ENCODE assay signal across 26 cellular contexts in the genomic region with DNA sequence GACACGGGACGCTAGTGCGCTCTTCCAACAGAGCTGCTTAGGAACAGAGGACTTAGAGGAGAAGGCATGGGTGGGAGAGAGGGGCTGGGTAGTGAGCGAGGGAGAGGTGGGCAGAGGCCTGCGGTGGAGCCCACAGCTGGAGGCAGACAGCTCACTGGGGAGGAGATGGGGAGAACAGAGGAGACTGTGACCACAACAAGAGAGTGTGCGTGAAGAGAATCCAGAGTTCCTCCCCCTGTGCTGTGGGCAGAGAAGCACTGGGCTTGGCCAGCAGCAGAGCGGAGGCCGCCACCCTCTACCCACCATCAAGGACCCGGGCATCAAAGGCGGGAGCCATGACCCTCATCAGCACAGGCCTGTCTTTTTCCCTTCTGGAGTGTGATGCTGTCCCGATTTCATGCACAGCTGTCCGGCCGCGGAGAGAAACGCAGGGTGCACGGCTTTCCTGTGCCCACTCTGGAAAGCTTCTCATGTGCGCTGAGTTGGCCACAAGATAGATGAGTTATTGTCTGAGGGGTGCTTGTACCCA.
"Had no signal": no experiment of that assay in that cellular context is flagged by ENCODE, and none has a peak within 500 bp of the region (broad histone marks: within the 10 kb centered on the region; RNA-seq: fewer than 3 reads in every experiment).

No MANE protein-coding gene starts in this region.

- H3K27me3 ChIP-seq: foreskin keratinocyte, gastroesophageal sphincter, hepatocyte, left lung, ovary, testis, tibial artery had no signal

- H3K27ac ChIP-seq: epithelial cell of prostate, foreskin keratinocyte, gastroesophageal sphincter, heart left ventricle, hepatocyte, left lung, ovary, testis, tibial artery had no signal

- H3K4me3 Mint-ChIP-seq: naive thymus-derived CD4-positive, alpha-beta T cell; nephron; type B pancreatic cell had no signal

- H3K9me3 ChIP-seq: ovary, testis had no signal

- H3K9me3 Mint-ChIP-seq: type B pancreatic cell had no signal

- H3K27ac Mint-ChIP-seq: naive thymus-derived CD4-positive, alpha-beta T cell; nephron; type B pancreatic cell had no signal

- ATAC-seq: foreskin keratinocyte; gastroesophageal sphincter; left cardiac atrium; left lung; naive thymus-derived CD4-positive, alpha-beta T cell; sciatic nerve; stimulated activated naive CD8-positive, alpha-beta T cell treated with anti-CD3 and anti-CD28 coated beads, Interleukin-15, Interleukin-2, amounts not matched to agents 100 U/mL and 50 U/mL, for 24 hours had no signal

- H3K4me1 Mint-ChIP-seq: naive thymus-derived CD4-positive, alpha-beta T cell; nephron had no signal

- DNase-seq: cerebellar nuclear complex; cortex of kidney; foreskin keratinocyte; heart left ventricle; left cardiac atrium; left lung; mesendoderm; midbrain; naive thymus-derived CD4-positive, alpha-beta T cell; occipital lobe; ovary; stimulated activated CD4-positive, alpha-beta T cell treated with anti-CD3 and anti-CD28 coated beads, Interleukin-12 subunit alpha, Interleukin-12 subunit beta, amount 100 ng/mL, for 4 hours; stimulated activated CD4-positive, alpha-beta T cell treated with anti-CD3 and anti-CD28 coated beads, Interleukin-1b, Interleukin-23, amount 100 ng/mL, for 48 hours; stimulated activated CD4-positive, alpha-beta T cell treated with anti-CD3 and anti-CD28 coated beads, Interleukin-4, amount 100 ng/mL, for 1 hour; stimulated activated CD8-positive, alpha-beta memory T cell treated with anti-CD3 and anti-CD28 coated beads, Interleukin-4, amount 100 ng/mL, for 48 hours; stimulated activated naive CD8-positive, alpha-beta T cell treated with anti-CD3 and anti-CD28 coated beads, Interleukin-15, Interleukin-2, amounts not matched to agents 100 U/mL and 50 U/mL, for 24 hours; substantia nigra; testis; tibial artery had no signal

- H3K4me3 ChIP-seq: gastroesophageal sphincter, heart left ventricle, hepatocyte, left lung, ovary, smooth muscle cell, tibial artery had no signal

- H3K36me3 ChIP-seq: gastroesophageal sphincter, heart left ventricle, left lung, ovary, tibial artery had no signal

- H3K36me3 Mint-ChIP-seq: type B pancreatic cell had no signal

- H3K4me1 ChIP-seq: foreskin keratinocyte, gastroesophageal sphincter, heart left ventricle, left lung, testis, tibial artery had no signal
